Comparison of ENCODE assay signal across 8 cellular contexts in genomic region chr3:107697855-107698254, GRCh38.
DNase-seq lines count a peak whose midpoint lies in the region; ATAC-seq and TF ChIP-seq lines count a peak whose summit lies in the region.
"Not testable (repeated sequence)": the region's sequence is repeated elsewhere in the genome, so short reads cannot be mapped to it uniquely, and the experiment has no call there.

No MANE protein-coding gene starts in this region.

- TF ChIP-seq EP300 in suprapubic skin (IDR thresholded peaks at IDR 0.05) = not testable (repeated sequence)

- not testable (repeated sequence) for H2AFZ ChIP-seq in neuronal stem cell (ENCODE audit: low read length)

- H3K14ac ChIP-seq in neuronal stem cell (ENCODE audit: low read length) = not testable (repeated sequence)

- not testable (repeated sequence) for H3K23ac ChIP-seq in neuronal stem cell (ENCODE audit: low read depth, low read length, poor library complexity)

- not testable (repeated sequence) for H2AK5ac ChIP-seq in neuronal stem cell (ENCODE audit: low read depth, low read length)

- not testable (repeated sequence) for H3K27me3 ChIP-seq in NT2/D1 (ENCODE audit: insufficient read depth, insufficient read length); foreskin keratinocyte; liver (ENCODE audit: control insufficient read depth in 4 of 4, insufficient read depth in 4 of 4, low read length in 3 of 4); neuronal stem cell (ENCODE audit: control insufficient read depth in 3 of 3, insufficient read depth in 3 of 3, low read depth in 1 of 3, low read length in 3 of 3); suprapubic skin

- not testable (repeated sequence) for H4K91ac ChIP-seq in neuronal stem cell (ENCODE audit: low read depth, low read length, poor library complexity)

- not testable (repeated sequence) for TF ChIP-seq RAD21 in liver (IDR thresholded peaks at IDR 0.05)

- H2BK120ac ChIP-seq in neuronal stem cell (ENCODE audit: low read depth, low read length) = not testable (repeated sequence)

- not testable (repeated sequence) for H3K79me1 ChIP-seq in neuronal stem cell (ENCODE audit: low read depth, low read length)

- not testable (repeated sequence) for H3K4ac ChIP-seq in neuronal stem cell (ENCODE audit: low read length)

- not testable (repeated sequence) for H3K36me3 ChIP-seq in ES-I3 (ENCODE audit: insufficient read depth, low read length); NT2/D1 (ENCODE audit: insufficient read depth, insufficient read length, low read length); liver (ENCODE audit: control insufficient read depth in 4 of 4, insufficient read depth in 3 of 4, low read depth in 1 of 4, low read length in 3 of 4); neuronal stem cell (replicated peaks in 1 of 2; ENCODE audit: control insufficient read depth in 2 of 2, insufficient read depth in 2 of 2, low read length in 2 of 2); suprapubic skin

- not testable (repeated sequence) for H3K4me1 ChIP-seq in ES-I3 (ENCODE audit: insufficient read depth, low read length); NT2/D1 (ENCODE audit: insufficient read depth, insufficient read length); liver (ENCODE audit: control insufficient read depth in 4 of 4, insufficient read depth in 4 of 4, low read length in 3 of 4); neuronal stem cell (ENCODE audit: control insufficient read depth in 2 of 2, insufficient read depth in 1 of 2, low read depth in 1 of 2, low read length in 2 of 2); suprapubic skin
- peaks cover 24% of the 10 kb centered on the region for H3K4me1 ChIP-seq in foreskin keratinocyte

- not testable (repeated sequence) for TF ChIP-seq CTCF in foreskin keratinocyte (conservative IDR thresholded peaks at IDR 0.05); liver (IDR thresholded peaks at IDR 0.05; ENCODE audit: low read depth, low read length, missing input control); suprapubic skin (IDR thresholded peaks at IDR 0.05)

- not testable (repeated sequence) for DNase-seq in NT2/D1 (ENCODE audit: low read depth, low spot score); neuronal stem cell (ENCODE audit: low spot score); suprapubic skin (ENCODE audit: low spot score in 2 of 2)
- DNase-seq in activated CD8-positive, alpha-beta memory T cell treated with anti-CD3 and anti-CD28 coated beads, Interleukin-2, amount 50 U/mL, for 4 hours = peak; percentile 17
- DNase-seq in central memory CD4-positive, alpha-beta T cell = peak; percentile 3
- DNase-seq in foreskin keratinocyte = peak in 1 of 2 donors; percentile 19

- H2BK12ac ChIP-seq in neuronal stem cell (ENCODE audit: low read length) = not testable (repeated sequence)

- ATAC-seq in foreskin keratinocyte = not testable (repeated sequence)

- H3K9ac ChIP-seq in ES-I3 (ENCODE audit: low read depth, low read length) = peak overlapping the region; percentile 71
- peak overlapping the region; percentile 50 for H3K9ac ChIP-seq in NT2/D1 (ENCODE audit: insufficient read length, low read depth)
- not testable (repeated sequence) for H3K9ac ChIP-seq in liver (ENCODE audit: low read depth in 1 of 2, low read length in 2 of 2); neuronal stem cell (ENCODE audit: low read depth, low read length, poor library complexity)

- not testable (repeated sequence) for H2BK15ac ChIP-seq in neuronal stem cell (ENCODE audit: low read length)

- not testable (repeated sequence) for H4K8ac ChIP-seq in neuronal stem cell (ENCODE audit: low read depth, low read length)

- not testable (repeated sequence) for TF ChIP-seq POLR2A in suprapubic skin (IDR thresholded peaks at IDR 0.05)

- peak overlapping the region; percentile 42 for H3K27ac ChIP-seq in foreskin keratinocyte
- not testable (repeated sequence) for H3K27ac ChIP-seq in liver (ENCODE audit: low read depth in 1 of 2, low read length in 2 of 2); neuronal stem cell (replicated peaks; ENCODE audit: low read length); suprapubic skin

- H3K4me2 ChIP-seq in neuronal stem cell (ENCODE audit: insufficient read depth, low read length, poor library complexity, severe bottlenecking) = peak overlapping the region; percentile 40

- H3K4me3 ChIP-seq in NT2/D1 (ENCODE audit: insufficient read length, low read depth) = peak overlapping the region; percentile 42
- H3K4me3 ChIP-seq in liver (ENCODE audit: low read depth in 1 of 3, low read length in 3 of 3) = peak overlapping the region in 2 of 3 donors; percentile 37 to 38
- H3K4me3 ChIP-seq in neuronal stem cell (ENCODE audit: low read length in 2 of 2) = peak overlapping the region in 1 of 2 donors; percentile 67
- H3K4me3 ChIP-seq in suprapubic skin = peak overlapping the region; percentile 36

- H3K18ac ChIP-seq in neuronal stem cell (ENCODE audit: low read length) = not testable (repeated sequence)

- not testable (repeated sequence) for H3K9me3 ChIP-seq in ES-I3 (ENCODE audit: control insufficient read depth, insufficient read depth, low read length); NT2/D1 (ENCODE audit: insufficient read depth, low read length); liver (ENCODE audit: control insufficient read depth in 4 of 4, low read length in 3 of 4); neuronal stem cell (replicated peaks in 1 of 2; ENCODE audit: control insufficient read depth in 2 of 2, insufficient read depth in 1 of 2, low read depth in 1 of 2, low read length in 2 of 2); suprapubic skin

- H2BK5ac ChIP-seq in neuronal stem cell (ENCODE audit: low read length) = not testable (repeated sequence)

- 50% methylated on average over 23 of the region's 23 CpGs for WGBS in liver
- no CpG with 5 or more reads among the region's 23 CpGs for WGBS in neuronal stem cell (ENCODE audit: extremely low coverage in 2 of 2, insufficient read length in 2 of 2, insufficient replicate concordance in 1 of 2), 2 donors
- 55% methylated on average over 15 of the region's 23 CpGs for WGBS in suprapubic skin
